In genomic region chr17:66255527-66255971, GRCh38 we compare ENCODE assay signal across 14 cellular contexts. TPM values are rescaled to one million over a fixed set of nuclear protein-coding genes. Genes with fewer than 3 reads are reported as not detected.
DNase-seq lines count a peak whose midpoint lies in the region; ATAC-seq, FAIRE-seq and TF ChIP-seq lines count a peak whose summit lies in the region.
"Had no signal": no experiment of that assay in that cellular context is flagged by ENCODE, and none has a peak within 500 bp of the region (broad histone marks: within the 10 kb centered on the region; RNA-seq: fewer than 3 reads in every experiment).

No MANE protein-coding gene starts in this region.

- no peak overlapping the region for H3K4me3 ChIP-seq in mesenchymal stem cell (ENCODE audit: insufficient read depth in 1 of 2, low read depth in 1 of 2, low read length in 2 of 2)
- H3K4me3 ChIP-seq: tibial artery had no signal

- H3K27ac Mint-ChIP-seq in activated CD8-positive, alpha-beta T cell treated with anti-CD3 and anti-CD28 coated beads for 36 hours = peak overlapping the region; percentile 40
- H3K27ac Mint-ChIP-seq: memory B cell had no signal

- H3K4me1 Mint-ChIP-seq in activated CD8-positive, alpha-beta T cell treated with anti-CD3 and anti-CD28 coated beads for 36 hours (ENCODE audit: low read depth) = peaks cover 14% of the 10 kb centered on the region
- H3K4me1 Mint-ChIP-seq: memory B cell had no signal

- no peak overlapping the region for H2BK120ac ChIP-seq in mesenchymal stem cell (ENCODE audit: low read depth, low read length)

- no peaks in the 10 kb centered on the region for H3K36me3 Mint-ChIP-seq in activated CD8-positive, alpha-beta T cell treated with anti-CD3 and anti-CD28 coated beads for 36 hours (ENCODE audit: low read depth)
- H3K36me3 Mint-ChIP-seq: memory B cell had no signal

- peak overlapping the region; percentile 32 for H3K4me3 Mint-ChIP-seq in activated CD8-positive, alpha-beta T cell treated with anti-CD3 and anti-CD28 coated beads for 36 hours
- H3K4me3 Mint-ChIP-seq: memory B cell had no signal

- H4K91ac ChIP-seq in mesenchymal stem cell (ENCODE audit: low read length) = no peak overlapping the region

- H3K27ac ChIP-seq in mesenchymal stem cell (ENCODE audit: low read length, poor library complexity, severe bottlenecking) = no peak overlapping the region
- H3K27ac ChIP-seq: foreskin keratinocyte, tibial artery had no signal

- 93% methylated on average over 3 of the region's 3 CpGs for WGBS in mesenchymal stem cell

- POLR2A ChIA-PET in activated CD8-positive, alpha-beta T cell treated with anti-CD3 and anti-CD28 coated beads for 36 hours (lab: Charles Lee) = interaction anchor here (1.0 to 1.5 kb wide), 2 partner anchors 56 to 323 kb away, joined by 3 to 6 read pairs; no protein-coding TSS in a partner anchor

- H3K4me2 ChIP-seq in mesenchymal stem cell (ENCODE audit: low read length, poor library complexity, severe bottlenecking) = no peak overlapping the region

- H3K36me3 ChIP-seq in mesenchymal stem cell (ENCODE audit: control insufficient read depth in 1 of 2, insufficient read depth in 2 of 2, low read depth in 1 of 2, low read length in 2 of 2) = no peaks in the 10 kb centered on the region
- H3K36me3 ChIP-seq: tibial artery had no signal

- peak; percentile 41 to 43 for ATAC-seq in activated CD4-positive, CD25-positive, alpha-beta regulatory T cell treated with anti-CD3 and anti-CD28 coated beads, Interleukin-2, amount 50 U/mL, for 24 hours
- peak; percentile 33 for ATAC-seq in activated CD8-positive, alpha-beta T cell treated with anti-CD3 and anti-CD28 coated beads for 36 hours
- ATAC-seq in HG02852 (IDR thresholded peaks at IDR 0.05; ENCODE audit: unreplicated experiment) = no peak

- H3K9me3 Mint-ChIP-seq in activated CD8-positive, alpha-beta T cell treated with anti-CD3 and anti-CD28 coated beads for 36 hours = no peaks in the 10 kb centered on the region
- H3K9me3 Mint-ChIP-seq: memory B cell had no signal

- no peak overlapping the region for H2BK12ac ChIP-seq in mesenchymal stem cell (ENCODE audit: low read length in 2 of 2)

- H3K9ac ChIP-seq in mesenchymal stem cell (ENCODE audit: low read length) = peak overlapping the region; percentile 53

- H2BK5ac ChIP-seq in mesenchymal stem cell (ENCODE audit: low read depth, low read length, poor library complexity, severe bottlenecking) = no peak overlapping the region

- no peak for FAIRE-seq in D721Med (lab: Jason Lieb, UNC)

- no peaks in the 10 kb centered on the region for H3K4me1 ChIP-seq in mesenchymal stem cell (ENCODE audit: control insufficient read depth, insufficient read depth, low read depth, low read length)
- H3K4me1 ChIP-seq: foreskin keratinocyte, tibial artery had no signal

- H3K14ac ChIP-seq in mesenchymal stem cell (ENCODE audit: low read length in 2 of 2) = no peak overlapping the region

- H2AFZ ChIP-seq in mesenchymal stem cell (ENCODE audit: low read depth, low read length) = no peak overlapping the region

- no peaks in the 10 kb centered on the region for H3K9me3 ChIP-seq in mesenchymal stem cell (ENCODE audit: control insufficient read depth, low read length)
- H3K9me3 ChIP-seq: tibial artery had no signal

- CTCF ChIA-PET in activated CD8-positive, alpha-beta T cell treated with anti-CD3 and anti-CD28 coated beads for 36 hours (lab: Charles Lee) = interaction anchor here (0.7 to 2.3 kb wide), 25 partner anchors 10 to 459 kb away, joined by 3 to 22 read pairs (median 3); no protein-coding TSS in a partner anchor

- no peak for DNase-seq in activated CD4-positive, CD25-positive, alpha-beta regulatory T cell treated with anti-CD3 and anti-CD28 coated beads, Interleukin-2, amount 50 U/mL, for 72 hours
- DNase-seq in NCI-H1092 (lab: John Stamatoyannopoulos, UW) (peak; percentile 44), mesenchymal stem cell (no peak), D721Med (ENCODE audit: insufficient read length, low spot score) (no peak), GM13977 (ENCODE audit: low spot score) (no peak)
- peak; percentile 40 for DNase-seq in activated CD8-positive, alpha-beta T cell treated with anti-CD3 and anti-CD28 coated beads for 36 hours
- DNase-seq: effector CD8-positive, alpha-beta T cell; occipital lobe; tibial artery had no signal

- H3K27me3 ChIP-seq in mesenchymal stem cell (ENCODE audit: control insufficient read depth in 1 of 2, insufficient read depth in 1 of 2, low read length in 2 of 2) = no peaks in the 10 kb centered on the region
- H3K27me3 ChIP-seq: foreskin keratinocyte, tibial artery had no signal

- intact Hi-C loops in activated CD8-positive, alpha-beta T cell treated with anti-CD3 and anti-CD28 coated beads for 36 hours (cut with micrococcal nuclease) = loop anchor here (5.0 to 10.0 kb wide), 2 partner anchors 47 to 309 kb away; partner anchors contain the start of gene PRKCA

- H4K8ac ChIP-seq in mesenchymal stem cell (ENCODE audit: low read length) = no peak overlapping the region

- no peak overlapping the region for H3K23ac ChIP-seq in mesenchymal stem cell (ENCODE audit: low read length in 2 of 2)

- H3K18ac ChIP-seq in mesenchymal stem cell (ENCODE audit: low read depth in 1 of 2, low read length in 2 of 2) = no peak overlapping the region

- H2AK5ac ChIP-seq in mesenchymal stem cell (ENCODE audit: low read length, severe bottlenecking) = no peak overlapping the region

- H3K79me1 ChIP-seq in mesenchymal stem cell (replicated peaks; ENCODE audit: low read length, poor library complexity, severe bottlenecking) = no peaks in the 10 kb centered on the region

- H3K27me3 Mint-ChIP-seq in activated CD8-positive, alpha-beta T cell treated with anti-CD3 and anti-CD28 coated beads for 36 hours = no peaks in the 10 kb centered on the region
- H3K27me3 Mint-ChIP-seq: memory B cell had no signal

- no peak overlapping the region for H3K4ac ChIP-seq in mesenchymal stem cell (ENCODE audit: low read depth in 1 of 2, low read length in 2 of 2)

- no peak for TF ChIP-seq CTCF in activated CD8-positive, alpha-beta T cell treated with anti-CD3 and anti-CD28 coated beads for 36 hours (IDR thresholded peaks at IDR 0.05)
- TF ChIP-seq CTCF in D721Med (IDR thresholded peaks at IDR 0.05; ENCODE audit: insufficient read depth, missing control alignments) (no peak), GM13977 (IDR thresholded peaks at IDR 0.05; ENCODE audit: extremely low read depth, insufficient read depth, missing control alignments) (no peak)

- in situ Hi-C loops in GM13977 (cut with MboI; ENCODE audit: low pct_unique_long_range_greater_than_20kb, low sequenced_read_pairs, unreplicated experiment) = loop anchor here (25.0 kb wide), 1 partner anchor 307 kb away; no protein-coding TSS in a partner anchor

- H2BK15ac ChIP-seq in mesenchymal stem cell (ENCODE audit: low read depth, poor library complexity, severe bottlenecking) = no peak overlapping the region

RNA-seq across cellular contexts. Expression of gene APOH, which starts 26.3 kb away (rescaled TPM):
- not detected for total RNA-seq in activated CD8-positive, alpha-beta T cell treated with anti-CD3 and anti-CD28 coated beads for 36 hours
- 0.07 TPM for polyA plus RNA-seq in mesenchymal stem cell (2013, experiment 1 of 2)
- not detected for polyA plus RNA-seq in mesenchymal stem cell (2013, experiment 2 of 2)
- total RNA-seq: A172, foreskin keratinocyte had no signal
- polyA plus RNA-seq: foreskin keratinocyte had no signal

RNA-seq across cellular contexts. Expression of gene PRKCA, which starts 46.9 kb away (rescaled TPM):
- total RNA-seq in activated CD8-positive, alpha-beta T cell treated with anti-CD3 and anti-CD28 coated beads for 36 hours = 10 to 100 TPM; 84.4 to 87.9 TPM
- polyA plus RNA-seq in mesenchymal stem cell (2013, experiment 1 of 2) = 21.2 TPM
- polyA plus RNA-seq in mesenchymal stem cell (2013, experiment 2 of 2) = 20.4 TPM

Comparison
In these comparisons a context has a peak if more than half of its experiments do, and no peak if none do; other contexts are left out.
1. DNase-seq: peak in NCI-H1092 (single experiment) and activated CD8-positive, alpha-beta T cell treated with anti-CD3 and anti-CD28 coated beads for 36 hours (single experiment); none in activated CD4-positive, CD25-positive, alpha-beta regulatory T cell treated with anti-CD3 and anti-CD28 coated beads, Interleukin-2, amount 50 U/mL, for 72 hours (single experiment), mesenchymal stem cell (single experiment), D721Med (single experiment) and GM13977 (single experiment).